ENCODE assay signal across 9 cellular contexts in genomic region chr10:112689327-112689726, GRCh38.
DNase-seq lines count a peak whose midpoint lies in the region; ATAC-seq and TF ChIP-seq lines count a peak whose summit lies in the region.
"Had no signal": no experiment of that assay in that cellular context is flagged by ENCODE, and none has a peak within 500 bp of the region (broad histone marks: within the 10 kb centered on the region; RNA-seq: fewer than 3 reads in every experiment).

No MANE protein-coding gene starts in this region.

- ATAC-seq in GM19035 (IDR thresholded peaks at IDR 0.05; ENCODE audit: unreplicated experiment), result no peak

- DNase-seq in AG09319 (ENCODE audit: extremely low read depth, low read depth) (no peak), HCEC 1CT (peak; percentile 20), astrocyte of the hippocampus (ENCODE audit: low read depth, low spot score) (peak; percentile 11), left kidney (ENCODE audit: low read depth, low spot score) (peak; percentile 60), superior temporal gyrus (ENCODE audit: extremely low spot score) (no peak), HPDE6-E6E7 (ENCODE audit: extremely low spot score) (no peak)
- no peak for DNase-seq in activated CD4-positive, CD25-positive, alpha-beta regulatory T cell (lab: John Stamatoyannopoulos, UW)
- DNase-seq: effector memory CD4-positive, alpha-beta T cell had no signal

- TF ChIP-seq CTCF in AG09319 (IDR thresholded peaks at IDR 0.05; ENCODE audit: low read depth, low read length), result peak; percentile 42

Comparison
In these comparisons a context has a peak if more than half of its experiments do, and no peak if none do; other contexts are left out.
1. DNase-seq: peak in HCEC 1CT (single experiment), astrocyte of the hippocampus (single experiment) and left kidney (single experiment); none in AG09319 (single experiment), superior temporal gyrus (single experiment), activated CD4-positive, CD25-positive, alpha-beta regulatory T cell (0 of 4) and HPDE6-E6E7 (single experiment).